ENCODE assay signal across 20 cellular contexts in the genomic region with DNA sequence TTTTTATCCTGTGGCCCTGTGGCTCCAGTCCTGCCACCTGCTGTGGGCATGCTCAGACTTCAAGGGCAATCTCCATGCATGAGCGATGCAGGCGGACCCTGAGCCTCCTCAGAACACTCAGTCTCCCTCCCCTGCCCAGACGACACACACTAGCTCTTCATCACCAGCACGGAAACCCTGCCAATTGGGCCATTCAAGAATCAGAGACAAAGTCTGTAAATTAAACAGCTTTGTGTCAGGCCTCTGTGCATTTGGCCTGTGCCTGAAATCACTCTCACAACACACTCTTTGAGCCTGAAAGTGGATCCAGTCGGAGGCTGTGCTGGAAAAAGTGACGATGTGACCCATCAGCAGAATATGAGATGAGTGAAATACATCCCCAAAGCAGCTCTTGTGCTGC. TPM values are rescaled to one million over a fixed set of nuclear protein-coding genes. Genes with fewer than 3 reads are reported as not detected.
DNase-seq lines count a peak whose midpoint lies in the region; ATAC-seq and TF ChIP-seq lines count a peak whose summit lies in the region.
"Had no signal": no experiment of that assay in that cellular context is flagged by ENCODE, and none has a peak within 500 bp of the region (broad histone marks: within the 10 kb centered on the region; RNA-seq: fewer than 3 reads in every experiment).

No MANE protein-coding gene starts in this region.

- no peak overlapping the region for H3K4me3 Mint-ChIP-seq in activated CD4-positive, alpha-beta T cell treated with anti-CD3 and anti-CD28 coated beads for 36 hours
- no peak overlapping the region for H3K4me3 Mint-ChIP-seq in activated CD4-positive, alpha-beta T cell treated with anti-CD3 and anti-CD28 coated beads, Interleukin-2, amount 10 ng/mL, durations not matched to agents 7 days and 5 days
- H3K4me3 Mint-ChIP-seq: CD8-positive, alpha-beta memory T cell had no signal

- intact Hi-C loops in activated CD4-positive, alpha-beta T cell treated with anti-CD3 and anti-CD28 coated beads for 36 hours (cut with DNase I, micrococcal nuclease), result no loop called here
- intact Hi-C loops in head of caudate nucleus (cut with DNase I), result no loop called here
- intact Hi-C loops in testis (cut with DNase I; ENCODE audit: low total_unique reads), result no loop called here

- H2BK12ac ChIP-seq in neuronal stem cell (ENCODE audit: low read length), result no peak overlapping the region

- no peak overlapping the region for H2AFZ ChIP-seq in neuronal stem cell (ENCODE audit: low read length)

- no peak for ATAC-seq in activated CD4-positive, alpha-beta T cell treated with anti-CD3 and anti-CD28 coated beads for 36 hours
- ATAC-seq: Panc1 had no signal

- no peak overlapping the region for H2BK120ac ChIP-seq in neuronal stem cell (ENCODE audit: low read depth, low read length)

- no peak overlapping the region for H3K4ac ChIP-seq in neuronal stem cell (ENCODE audit: low read length)

- H3K9me3 Mint-ChIP-seq in activated CD4-positive, alpha-beta T cell treated with anti-CD3 and anti-CD28 coated beads for 36 hours (ENCODE audit: low read depth), result no peaks in the 10 kb centered on the region
- H3K9me3 Mint-ChIP-seq in activated CD4-positive, alpha-beta T cell treated with anti-CD3 and anti-CD28 coated beads, Interleukin-2, amount 10 ng/mL, durations not matched to agents 7 days and 5 days, result no peaks in the 10 kb centered on the region
- H3K9me3 Mint-ChIP-seq: CD8-positive, alpha-beta memory T cell had no signal

- no peak overlapping the region for H3K23ac ChIP-seq in neuronal stem cell (ENCODE audit: low read depth, low read length, poor library complexity)

- no peak overlapping the region for H2BK5ac ChIP-seq in neuronal stem cell (ENCODE audit: low read length)

- WGBS in neuronal stem cell (ENCODE audit: extremely low coverage in 2 of 2, insufficient read length in 2 of 2, insufficient replicate concordance in 1 of 2), 2 donors, result no CpG with 5 or more reads among the region's 6 CpGs
- WGBS in testis, 2 donors, result 98% methylated on average over 6 of the region's 6 CpGs

- H2AK5ac ChIP-seq in neuronal stem cell (ENCODE audit: low read depth, low read length), result no peak overlapping the region

- DNase-seq in activated CD4-positive, alpha-beta T cell treated with anti-CD3 and anti-CD28 coated beads for 36 hours, result no peak
- no peak for DNase-seq in activated CD4-positive, alpha-beta T cell treated with anti-CD3 and anti-CD28 coated beads, Interleukin-2, amount 10 ng/mL, durations not matched to agents 7 days and 5 days
- DNase-seq in head of caudate nucleus (peak in 25 of 42 donors; percentile 13 to 72 (median 39)), neuronal stem cell (ENCODE audit: low spot score) (no peak), NCI-H446 treated with DMSO at 0.1 percent for 48 hours (lab: John Stamatoyannopoulos, UW) (no peak), testis (no peak), GM20000 (ENCODE audit: low spot score) (no peak), Peyer's patch (no peak)
- DNase-seq: 8988T; CD8-positive, alpha-beta memory T cell; DMS79; Karpas-422; MG63; NCI-H1092; NCI-H146; NCI-H2081 treated with DMSO at 0.1 percent for 48 hours; NCI-H510A treated with DMSO at 0.1 percent for 48 hours; NCI-H82; Right ventricle myocardium superior had no signal

- no peaks in the 10 kb centered on the region for H3K4me1 ChIP-seq in neuronal stem cell (ENCODE audit: control insufficient read depth in 2 of 2, insufficient read depth in 1 of 2, low read depth in 1 of 2, low read length in 2 of 2)
- H3K4me1 ChIP-seq in testis, result no peaks in the 10 kb centered on the region
- no peaks in the 10 kb centered on the region for H3K4me1 ChIP-seq in Peyer's patch

- H3K36me3 ChIP-seq in neuronal stem cell (replicated peaks in 1 of 2; ENCODE audit: control insufficient read depth in 2 of 2, insufficient read depth in 2 of 2, low read length in 2 of 2) (no peaks in the 10 kb centered on the region), testis (ENCODE audit: low read depth, missing control alignments) (no peaks in the 10 kb centered on the region), Peyer's patch (peaks cover 0 to 3% (median 0%) of the 10 kb centered on the region in 3 donors)

- H3K27ac ChIP-seq in neuronal stem cell (replicated peaks; ENCODE audit: low read length) (no peak overlapping the region), testis (no peak overlapping the region), Peyer's patch (no peak overlapping the region)

- TF ChIP-seq CTCF in testis (IDR thresholded peaks at IDR 0.05) (no peak), GM20000 (IDR thresholded peaks at IDR 0.05; ENCODE audit: extremely low read depth, missing control alignments) (no peak), Peyer's patch (IDR thresholded peaks at IDR 0.05) (no peak)

- no peak overlapping the region for H4K8ac ChIP-seq in neuronal stem cell (ENCODE audit: low read depth, low read length)

- H3K9me3 ChIP-seq in neuronal stem cell (replicated peaks in 1 of 2; ENCODE audit: control insufficient read depth in 2 of 2, insufficient read depth in 1 of 2, low read depth in 1 of 2, low read length in 2 of 2) (no peaks in the 10 kb centered on the region), testis (no peaks in the 10 kb centered on the region), Peyer's patch (no peaks in the 10 kb centered on the region)
- H3K9me3 ChIP-seq: MG63 had no signal

- H3K14ac ChIP-seq in neuronal stem cell (ENCODE audit: low read length), result no peak overlapping the region

- peaks cover 19% of the 10 kb centered on the region for H3K4me1 Mint-ChIP-seq in activated CD4-positive, alpha-beta T cell treated with anti-CD3 and anti-CD28 coated beads for 36 hours
- peaks cover 15% of the 10 kb centered on the region for H3K4me1 Mint-ChIP-seq in activated CD4-positive, alpha-beta T cell treated with anti-CD3 and anti-CD28 coated beads, Interleukin-2, amount 10 ng/mL, durations not matched to agents 7 days and 5 days

- H3K27ac Mint-ChIP-seq in activated CD4-positive, alpha-beta T cell treated with anti-CD3 and anti-CD28 coated beads for 36 hours, result peak overlapping the region; percentile 69
- no peak overlapping the region for H3K27ac Mint-ChIP-seq in activated CD4-positive, alpha-beta T cell treated with anti-CD3 and anti-CD28 coated beads, Interleukin-2, amount 10 ng/mL, durations not matched to agents 7 days and 5 days

- H3K79me1 ChIP-seq in neuronal stem cell (ENCODE audit: low read depth, low read length), result no peaks in the 10 kb centered on the region

- peaks cover 4% of the 10 kb centered on the region for H3K36me3 Mint-ChIP-seq in activated CD4-positive, alpha-beta T cell treated with anti-CD3 and anti-CD28 coated beads for 36 hours (ENCODE audit: low read depth)
- H3K36me3 Mint-ChIP-seq in activated CD4-positive, alpha-beta T cell treated with anti-CD3 and anti-CD28 coated beads, Interleukin-2, amount 10 ng/mL, durations not matched to agents 7 days and 5 days (ENCODE audit: low read depth), result no peaks in the 10 kb centered on the region

- H2BK15ac ChIP-seq in neuronal stem cell (ENCODE audit: low read length), result no peak overlapping the region

- H3K18ac ChIP-seq in neuronal stem cell (ENCODE audit: low read length), result peak overlapping the region; percentile 51

- no peaks in the 10 kb centered on the region for H3K27me3 Mint-ChIP-seq in activated CD4-positive, alpha-beta T cell treated with anti-CD3 and anti-CD28 coated beads for 36 hours
- H3K27me3 Mint-ChIP-seq in activated CD4-positive, alpha-beta T cell treated with anti-CD3 and anti-CD28 coated beads, Interleukin-2, amount 10 ng/mL, durations not matched to agents 7 days and 5 days, result no peaks in the 10 kb centered on the region
- H3K27me3 Mint-ChIP-seq: CD8-positive, alpha-beta memory T cell had no signal

- no peak overlapping the region for H3K9ac ChIP-seq in neuronal stem cell (ENCODE audit: low read depth, low read length, poor library complexity)

- no peak overlapping the region for H4K91ac ChIP-seq in neuronal stem cell (ENCODE audit: low read depth, low read length, poor library complexity)

- no peak overlapping the region for H3K4me2 ChIP-seq in neuronal stem cell (ENCODE audit: insufficient read depth, low read length, poor library complexity, severe bottlenecking)

- TF ChIP-seq POLR2A in testis (IDR thresholded peaks at IDR 0.05), result no peak
- no peak for TF ChIP-seq POLR2A in Peyer's patch (IDR thresholded peaks at IDR 0.05)

- CTCF ChIA-PET in activated CD4-positive, alpha-beta T cell treated with anti-CD3 and anti-CD28 coated beads for 36 hours (lab: Charles Lee), result interaction anchor here (0.6 to 0.7 kb wide), 3 partner anchors 27 to 344 kb away, joined by 4 to 5 read pairs (median 4); no protein-coding TSS in a partner anchor
- CTCF ChIA-PET in activated CD4-positive, alpha-beta T cell treated with anti-CD3 and anti-CD28 coated beads, Interleukin-2, amount 10 ng/mL, durations not matched to agents 7 days and 5 days (lab: Charles Lee), result interaction anchor here (0.6 to 2.4 kb wide), 3 partner anchors 13 to 1691 kb away, joined by 4 to 14 read pairs (median 4); no protein-coding TSS in a partner anchor

- POLR2A ChIA-PET in activated CD4-positive, alpha-beta T cell treated with anti-CD3 and anti-CD28 coated beads for 36 hours (lab: Charles Lee), result no interaction called here
- POLR2A ChIA-PET in activated CD4-positive, alpha-beta T cell treated with anti-CD3 and anti-CD28 coated beads, Interleukin-2, amount 10 ng/mL, durations not matched to agents 7 days and 5 days (lab: Charles Lee), result interaction anchor here (0.6 kb wide), 1 partner anchor 306 kb away, joined by 4 read pairs; no protein-coding TSS in a partner anchor

- H3K27me3 ChIP-seq in neuronal stem cell (ENCODE audit: control insufficient read depth in 3 of 3, insufficient read depth in 3 of 3, low read depth in 1 of 3, low read length in 3 of 3), result no peaks in the 10 kb centered on the region
- no peaks in the 10 kb centered on the region for H3K27me3 ChIP-seq in testis
- H3K27me3 ChIP-seq in Peyer's patch, result no peaks in the 10 kb centered on the region
- H3K27me3 ChIP-seq: MG63 had no signal

- H3K4me3 ChIP-seq in neuronal stem cell (ENCODE audit: low read length in 2 of 2) (no peak overlapping the region), testis (no peak overlapping the region), Peyer's patch (no peak overlapping the region)
- H3K4me3 ChIP-seq: MG63 had no signal

RNA-seq across cellular contexts. Expression of gene POU6F1, which starts 12.5 kb away (rescaled TPM):
- total RNA-seq in activated CD4-positive, alpha-beta T cell treated with anti-CD3 and anti-CD28 coated beads for 36 hours, result 10 to 100 TPM in 1 of 2 experiments, 1 to 10 TPM in 1; 8.7 to 12.9 TPM
- total RNA-seq in activated CD4-positive, alpha-beta T cell treated with anti-CD3 and anti-CD28 coated beads, Interleukin-2, amount 10 ng/mL, durations not matched to agents 7 days and 5 days, result 1 to 10 TPM; 4.7 to 6.3 TPM
- polyA plus RNA-seq in neuronal stem cell (2013, experiment 1 of 2), result 3.0 TPM
- polyA plus RNA-seq in neuronal stem cell (2013, experiment 2 of 2), result 2.9 TPM
- 1 to 10 TPM; 7.5 to 7.6 TPM for total RNA-seq in testis
- polyA plus RNA-seq in testis (ENCODE audit: insufficient read depth, low read depth, low replicate concordance), result 4.4 TPM
- total RNA-seq in Peyer's patch, result 10 to 100 TPM in 1 of 4 donors, 1 to 10 TPM in 3; 1.4 to 19.8 (median 6.6) TPM

RNA-seq across cellular contexts. Expression of gene TFCP2, which starts 32.4 kb away (rescaled TPM):
- total RNA-seq in activated CD4-positive, alpha-beta T cell treated with anti-CD3 and anti-CD28 coated beads for 36 hours, result 10 to 100 TPM; 39.5 to 47.3 TPM
- total RNA-seq in activated CD4-positive, alpha-beta T cell treated with anti-CD3 and anti-CD28 coated beads, Interleukin-2, amount 10 ng/mL, durations not matched to agents 7 days and 5 days, result 10 to 100 TPM; 39.2 to 40.9 TPM
- 28.5 TPM for polyA plus RNA-seq in neuronal stem cell (2013, experiment 1 of 2)
- 29.8 TPM for polyA plus RNA-seq in neuronal stem cell (2013, experiment 2 of 2)
- total RNA-seq in testis, result 10 to 100 TPM; 13.8 to 16.2 TPM
- polyA plus RNA-seq in testis (ENCODE audit: insufficient read depth, low read depth, low replicate concordance), result 17.2 TPM
- total RNA-seq in Peyer's patch, result 10 to 100 TPM; 14.9 to 35.5 (median 19.4) TPM

RNA-seq across cellular contexts. Expression of gene DAZAP2, which starts 33.3 kb away (rescaled TPM):
- 10 to 100 TPM; 94.8 to 95.2 TPM for total RNA-seq in activated CD4-positive, alpha-beta T cell treated with anti-CD3 and anti-CD28 coated beads for 36 hours
- total RNA-seq in activated CD4-positive, alpha-beta T cell treated with anti-CD3 and anti-CD28 coated beads, Interleukin-2, amount 10 ng/mL, durations not matched to agents 7 days and 5 days, result 100 to 1,000 TPM; 219 to 260 TPM
- polyA plus RNA-seq in neuronal stem cell (2013, experiment 1 of 2), result 102 TPM
- 103 TPM for polyA plus RNA-seq in neuronal stem cell (2013, experiment 2 of 2)
- 100 to 1,000 TPM; 106 to 176 TPM for total RNA-seq in testis
- 226 TPM for polyA plus RNA-seq in testis (ENCODE audit: insufficient read depth, low read depth, low replicate concordance)
- total RNA-seq in Peyer's patch, result 100 to 1,000 TPM; 220 to 372 (median 284) TPM

Comparison
In these comparisons a context has a peak if more than half of its experiments do, and no peak if none do; other contexts are left out.
1. DNase-seq: peak in head of caudate nucleus (25 of 42); none in activated CD4-positive, alpha-beta T cell treated with anti-CD3 and anti-CD28 coated beads for 36 hours (single experiment), activated CD4-positive, alpha-beta T cell treated with anti-CD3 and anti-CD28 coated beads, Interleukin-2, amount 10 ng/mL, durations not matched to agents 7 days and 5 days (single experiment), neuronal stem cell (single experiment), NCI-H446 treated with DMSO at 0.1 percent for 48 hours (single experiment), testis (single experiment), GM20000 (single experiment) and Peyer's patch (0 of 3).